ENCODE assay signal across 1 cellular context in genomic region chr5:151214614-151215545, GRCh38.
TF ChIP-seq lines count a peak whose summit lies in the region.

No MANE protein-coding gene starts in this region.

TF ChIP-seq in GM23338, 12 proteins besides CTCF, POLR2A, EP300 and RAD21 (continued from another document):
- no peak for TF ChIP-seq REST (IDR thresholded peaks at IDR 0.05; ENCODE audit: unreplicated experiment)
- no peak for TF ChIP-seq ZNF114 (CRISPR knock-in tag; IDR thresholded peaks at IDR 0.05)
- no peak for TF ChIP-seq JUNB (IDR thresholded peaks at IDR 0.05; ENCODE audit: unreplicated experiment)
- no peak for TF ChIP-seq EZH2 (IDR thresholded peaks at IDR 0.05; ENCODE audit: low read depth, unreplicated experiment)
- no peak for TF ChIP-seq ZNF331 (CRISPR knock-in tag; IDR thresholded peaks at IDR 0.05; ENCODE audit: low read depth)
- no peak for TF ChIP-seq CREB1 (CRISPR knock-in tag; IDR thresholded peaks at IDR 0.05; ENCODE audit: low read depth)
